In the genomic region with DNA sequence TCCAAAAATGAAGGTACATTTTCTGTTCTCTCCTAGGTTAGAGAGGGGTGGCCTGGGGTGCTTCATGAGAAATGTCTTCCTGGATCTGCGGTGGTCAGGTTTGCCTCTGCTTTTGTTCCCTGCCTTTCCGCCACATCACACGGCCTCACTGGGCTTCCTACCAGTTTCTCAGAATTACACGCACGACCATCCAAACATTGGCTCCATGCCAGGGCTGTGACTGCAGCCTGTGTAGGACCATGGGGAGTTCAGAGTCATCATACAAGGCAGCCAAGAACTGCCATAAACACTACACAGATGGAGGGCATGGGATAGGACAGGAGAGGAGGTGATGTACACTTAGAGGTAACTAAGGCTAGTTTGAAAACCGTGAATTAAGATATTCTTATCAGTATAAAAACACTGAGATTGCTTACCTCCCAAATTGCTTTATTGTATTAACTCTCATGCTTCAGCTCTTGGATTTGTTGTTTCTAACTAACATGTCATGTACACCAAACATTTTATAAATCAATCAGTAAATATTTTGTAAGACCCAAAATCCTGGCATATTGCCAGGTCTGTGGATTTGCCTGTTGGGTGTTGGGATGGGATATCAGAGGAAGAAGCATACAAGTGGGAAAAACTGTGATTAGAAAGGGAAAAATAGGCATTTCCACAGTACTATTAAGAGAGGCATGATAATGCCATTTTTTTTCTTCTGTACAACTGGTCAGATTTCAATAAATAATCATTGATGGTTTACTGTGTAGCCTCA, we compare ENCODE assay signal across 9 cellular contexts. TPM values are rescaled to one million over a fixed set of nuclear protein-coding genes. Genes with fewer than 3 reads are reported as not detected.
DNase-seq lines count a peak whose midpoint lies in the region; ATAC-seq, FAIRE-seq and TF ChIP-seq lines count a peak whose summit lies in the region.
"Had no signal": no experiment of that assay in that cellular context is flagged by ENCODE, and none has a peak within 500 bp of the region (broad histone marks: within the 10 kb centered on the region; RNA-seq: fewer than 3 reads in every experiment).

No MANE protein-coding gene starts in this region.

- intact Hi-C loops in spleen (cut with DNase I; ENCODE audit: low total_unique reads) = no loop called here

- H3K27ac ChIP-seq in spleen = no peak overlapping the region

- peaks cover 0 to 4% (median 0%) of the 10 kb centered on the region in 6 donors for H3K4me1 ChIP-seq in spleen

- H3K4me3 ChIP-seq in spleen = no peak overlapping the region

- DNase-seq in AG09319 (ENCODE audit: extremely low read depth, low read depth) = peak; percentile 24
- peak; percentile 53 for DNase-seq in KG1 (lab: John Stamatoyannopoulos, UW)
- DNase-seq in amniotic epithelial cell (ENCODE audit: low read depth) = peak; percentile 67
- DNase-seq in left lobe of liver (ENCODE audit: low spot score) = no peak
- no peak for DNase-seq in H54 (ENCODE audit: insufficient read length, low spot score)
- no peak for DNase-seq in central memory CD4-positive, alpha-beta T cell
- no peak for DNase-seq in spleen
- no peak for DNase-seq in NCI-H226
- DNase-seq: effector CD4-positive, alpha-beta T cell had no signal

- 36 to 48% (median 43%) methylated on average over 6 of the region's 6 CpGs for WGBS in spleen, 5 donors

- H3K27me3 ChIP-seq in spleen (replicated peaks in 1 of 7) = no peaks in the 10 kb centered on the region

- TF ChIP-seq CTCF in AG09319 (IDR thresholded peaks at IDR 0.05; ENCODE audit: low read depth, low read length) (no peak), spleen (IDR thresholded peaks at IDR 0.05 in 8 of 11, conservative IDR thresholded peaks at IDR 0.05 in 3 of 11) (no peak)

- peak; percentile 53 for ATAC-seq in left lobe of liver

- TF ChIP-seq POLR2A in H54 (IDR thresholded peaks at IDR 0.05; ENCODE audit: low read depth, low read length) (no peak), spleen (IDR thresholded peaks at IDR 0.05) (no peak)

- no peak for FAIRE-seq in H54 (lab: Jason Lieb, UNC)

- peaks cover 0 to 100% (median 7%) of the 10 kb centered on the region in 6 donors for H3K36me3 ChIP-seq in spleen

- H3K9me3 ChIP-seq in spleen = no peaks in the 10 kb centered on the region

RNA-seq across cellular contexts. Expression of a gene that starts 45.2 kb away (rescaled TPM):
- 8.3 TPM for total RNA-seq in left lobe of liver
- total RNA-seq in spleen = 10 to 100 TPM in 6 of 7 donors, 1 to 10 TPM in 1; 8.8 to 15.5 (median 11.1) TPM
- 1 to 10 TPM; 3.3 to 6.2 (median 4.4) TPM for polyA plus RNA-seq in spleen

Comparison
In these comparisons a context has a peak if more than half of its experiments do, and no peak if none do; other contexts are left out.
1. DNase-seq: peak in AG09319 (single experiment), KG1 (single experiment) and amniotic epithelial cell (single experiment); none in left lobe of liver (single experiment), H54 (single experiment), central memory CD4-positive, alpha-beta T cell (single experiment), spleen (single experiment) and NCI-H226 (single experiment).